Comparison of ENCODE assay signal across 11 cellular contexts in the genomic region with DNA sequence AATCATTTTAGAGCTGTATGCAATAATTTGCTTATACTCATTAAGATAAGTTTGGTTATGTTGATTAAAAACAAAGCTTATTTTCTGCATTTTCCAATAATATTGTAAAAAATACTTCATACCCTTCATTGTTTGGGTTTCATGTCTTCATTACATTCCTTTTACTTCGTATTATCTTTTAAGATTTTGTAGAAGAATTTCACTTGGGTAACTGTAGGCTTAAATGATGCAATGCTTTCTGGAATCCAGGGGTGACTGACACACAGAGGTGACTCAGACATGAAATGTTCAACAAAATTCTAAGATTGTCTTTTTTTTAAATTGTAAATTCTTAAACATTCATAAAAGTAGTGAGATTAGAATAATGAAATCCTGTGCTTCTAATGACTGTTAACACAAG. TPM values are rescaled to one million over a fixed set of nuclear protein-coding genes. Genes with fewer than 3 reads are reported as not detected.
A peak's percentile ranks its signal among the peaks of the same experiment; 100 is the strongest.
DNase-seq lines count a peak whose midpoint lies in the region; FAIRE-seq and TF ChIP-seq lines count a peak whose summit lies in the region.
"Had no signal": no experiment of that assay in that cellular context is flagged by ENCODE, and none has a peak within 500 bp of the region (broad histone marks: within the 10 kb centered on the region; RNA-seq: fewer than 3 reads in every experiment).

No MANE protein-coding gene starts in this region.

- WGBS in SK-N-SH (ENCODE audit: low lambda C conversion rate), result 9% methylated on average over 1 of the region's 1 CpG

- peaks cover 96% of the 10 kb centered on the region for H3K4me1 Mint-ChIP-seq in HFFc6 (ENCODE audit: low read depth)
- H3K4me1 Mint-ChIP-seq: activated T-helper 17 cell treated with anti-CD3 and anti-CD28 coated beads, Interleukin-2, amount 50 U/mL, for 72 hours had no signal

- peaks cover 76% of the 10 kb centered on the region for H3K36me3 Mint-ChIP-seq in HFFc6 (ENCODE audit: low read depth)

- H3K9me3 Mint-ChIP-seq in HFFc6, result peaks cover 17% of the 10 kb centered on the region

- H3K4me3 Mint-ChIP-seq in HFFc6, result peak overlapping the region; percentile 75
- H3K4me3 Mint-ChIP-seq: activated T-helper 17 cell treated with anti-CD3 and anti-CD28 coated beads, Interleukin-2, amount 50 U/mL, for 72 hours; dendritic cell treated with granulocyte-macrophage colony-stimulating factor and Interleukin-4, amounts not matched to agents 40 ng/mL and 50 ng/mL, for 4 days had no signal

- peak overlapping the region; percentile 24 to 69; a peak in 3 of 4 replicates for H3K27ac ChIP-seq in SK-N-SH (ENCODE audit: low read depth in 2 of 2, low read length in 1 of 2)

- peaks cover 56% of the 10 kb centered on the region for H3K27me3 Mint-ChIP-seq in HFFc6 (ENCODE audit: insufficient read depth)

- TF ChIP-seq POLR2A in GM12892 (IDR thresholded peaks at IDR 0.05; ENCODE audit: low read depth, low read length), result no peak

- POLR2A ChIA-PET in SK-N-SH (lab: Yijun Ruan, JAX), result no interaction called here

- FAIRE-seq in GM12892 (lab: Jason Lieb, UNC), result no peak

- H3K9me3 ChIP-seq in SK-N-SH, result no peaks in the 10 kb centered on the region

- no peak for TF ChIP-seq RAD21 in SK-N-SH (IDR thresholded peaks at IDR 0.05; ENCODE audit: low read length)

- peak overlapping the region; percentile 49 for H3K4me2 ChIP-seq in SK-N-SH

- DNase-seq in HFFc6 (peak; percentile 67), SK-N-SH (no peak), fibroblast of the conjunctiva (ENCODE audit: low read depth) (peak; percentile 53), smooth muscle cell of the brain vasculature (ENCODE audit: low read depth, low spot score) (peak; percentile 26), GM12892 (ENCODE audit: insufficient read length) (no peak), NOMO-1 treated with dmso at 0.1 percent for 144 hours (lab: John Stamatoyannopoulos, UW; ENCODE audit: unreplicated experiment) (no peak), superior temporal gyrus (ENCODE audit: extremely low spot score) (no peak), H7 (no peak)
- DNase-seq: posterior cingulate gyrus had no signal

- no peaks in the 10 kb centered on the region for H3K27me3 ChIP-seq in SK-N-SH (ENCODE audit: insufficient read depth)
- no peaks in the 10 kb centered on the region for H3K27me3 ChIP-seq in H7 (ENCODE audit: control insufficient read depth, insufficient read depth, low read length)

- H3K27ac Mint-ChIP-seq in HFFc6, result peak overlapping the region; percentile 64
- H3K27ac Mint-ChIP-seq: activated T-helper 17 cell treated with anti-CD3 and anti-CD28 coated beads, Interleukin-2, amount 50 U/mL, for 72 hours; dendritic cell treated with granulocyte-macrophage colony-stimulating factor and Interleukin-4, amounts not matched to agents 40 ng/mL and 50 ng/mL, for 4 days had no signal

- peaks cover 94% of the 10 kb centered on the region for H3K79me2 ChIP-seq in SK-N-SH (ENCODE audit: insufficient read depth)

- peaks cover 0 to 28% of the 10 kb centered on the region in 2 experiments; a peak in 2 of 4 replicates for H3K4me1 ChIP-seq in SK-N-SH (ENCODE audit: control insufficient read depth in 1 of 2, insufficient read depth in 2 of 2, low read depth in 1 of 2, low read length in 1 of 2)

- peaks cover 35% of the 10 kb centered on the region for H3F3A ChIP-seq in SK-N-SH (replicated peaks; ENCODE audit: insufficient read depth)

- no peak overlapping the region for H2AFZ ChIP-seq in SK-N-SH (ENCODE audit: low read depth)

- TF ChIP-seq CTCF in HFFc6 (IDR thresholded peaks at IDR 0.05) (no peak), SK-N-SH (IDR thresholded peaks at IDR 0.05) (no peak)

- TF ChIP-seq EP300 in SK-N-SH (IDR thresholded peaks at IDR 0.05; ENCODE audit: borderline replicate concordance in 1 of 2, low read depth in 1 of 2, low read length in 1 of 2), result no peak; a peak in 1 of 4 replicates

- CTCF ChIA-PET in SK-N-SH (lab: Yijun Ruan, JAX), result interaction anchor here (1.9 kb wide), 1 partner anchor 116 kb away, joined by 6 read pairs; no protein-coding TSS in a partner anchor

- H3K4me3 ChIP-seq in SK-N-SH (ENCODE audit: low read depth in 2 of 2, low read length in 1 of 2) (0 out of 4 replicates have a peak overlapping the region, but pooled peaks of 1 of the 2 experiments have one; percentile 6), H7 (ENCODE audit: insufficient read depth, low read depth, low read length) (no peak overlapping the region)

- peaks cover 26% of the 10 kb centered on the region in 2 experiments for H3K36me3 ChIP-seq in SK-N-SH (replicated peaks in 1 of 2; ENCODE audit: control insufficient read depth in 1 of 2, insufficient read depth in 2 of 2, low read length in 1 of 2)
- peaks cover 19% of the 10 kb centered on the region for H3K36me3 ChIP-seq in H7 (replicated peaks; ENCODE audit: control insufficient read depth, insufficient read depth, low read length)

- H4K20me1 ChIP-seq in SK-N-SH (ENCODE audit: insufficient read depth), result peaks cover 16% of the 10 kb centered on the region

- no peak overlapping the region for H3K9ac ChIP-seq in SK-N-SH

- H3K9me2 ChIP-seq in SK-N-SH, result no peaks in the 10 kb centered on the region

TF ChIP-seq in SK-N-SH, 30 proteins besides CTCF, POLR2A, EP300 and RAD21:
- TF ChIP-seq JUND (IDR thresholded peaks at IDR 0.05), result peak; percentile 69
- TF ChIP-seq, protein P1, sequence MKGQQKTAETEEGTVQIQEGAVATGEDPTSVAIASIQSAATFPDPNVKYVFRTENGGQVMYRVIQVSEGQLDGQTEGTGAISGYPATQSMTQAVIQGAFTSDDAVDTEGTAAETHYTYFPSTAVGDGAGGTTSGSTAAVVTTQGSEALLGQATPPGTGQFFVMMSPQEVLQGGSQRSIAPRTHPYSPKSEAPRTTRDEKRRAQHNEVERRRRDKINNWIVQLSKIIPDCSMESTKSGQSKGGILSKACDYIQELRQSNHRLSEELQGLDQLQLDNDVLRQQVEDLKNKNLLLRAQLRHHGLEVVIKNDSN (IDR thresholded peaks at IDR 0.05; ENCODE audit: borderline replicate concordance, low read depth), result no peak
- peak; percentile 35; the same call in 1 of the 2 replicates for TF ChIP-seq TCF12 (IDR thresholded peaks at IDR 0.05)
- TF ChIP-seq, protein P2, sequence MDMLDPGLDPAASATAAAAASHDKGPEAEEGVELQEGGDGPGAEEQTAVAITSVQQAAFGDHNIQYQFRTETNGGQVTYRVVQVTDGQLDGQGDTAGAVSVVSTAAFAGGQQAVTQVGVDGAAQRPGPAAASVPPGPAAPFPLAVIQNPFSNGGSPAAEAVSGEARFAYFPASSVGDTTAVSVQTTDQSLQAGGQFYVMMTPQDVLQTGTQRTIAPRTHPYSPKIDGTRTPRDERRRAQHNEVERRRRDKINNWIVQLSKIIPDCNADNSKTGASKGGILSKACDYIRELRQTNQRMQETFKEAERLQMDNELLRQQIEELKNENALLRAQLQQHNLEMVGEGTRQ (IDR thresholded peaks at IDR 0.05; ENCODE audit: borderline replicate concordance, low read depth, low read length), result no peak
- TF ChIP-seq, protein P3, sequence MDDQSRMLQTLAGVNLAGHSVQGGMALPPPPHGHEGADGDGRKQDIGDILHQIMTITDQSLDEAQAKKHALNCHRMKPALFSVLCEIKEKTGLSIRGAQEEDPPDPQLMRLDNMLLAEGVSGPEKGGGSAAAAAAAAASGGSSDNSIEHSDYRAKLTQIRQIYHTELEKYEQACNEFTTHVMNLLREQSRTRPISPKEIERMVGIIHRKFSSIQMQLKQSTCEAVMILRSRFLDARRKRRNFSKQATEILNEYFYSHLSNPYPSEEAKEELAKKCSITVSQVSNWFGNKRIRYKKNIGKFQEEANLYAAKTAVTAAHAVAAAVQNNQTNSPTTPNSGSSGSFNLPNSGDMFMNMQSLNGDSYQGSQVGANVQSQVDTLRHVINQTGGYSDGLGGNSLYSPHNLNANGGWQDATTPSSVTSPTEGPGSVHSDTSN (IDR thresholded peaks at IDR 0.05), result peak; percentile 86
- TF ChIP-seq FOSL2 (IDR thresholded peaks at IDR 0.05; ENCODE audit: borderline replicate concordance, low read depth), result peak; percentile 85
- no peak for TF ChIP-seq CHD2 (IDR thresholded peaks at IDR 0.05; ENCODE audit: low read length, partially characterized antibody)
- TF ChIP-seq TEAD4 (IDR thresholded peaks at IDR 0.05; ENCODE audit: borderline replicate concordance, insufficient read depth), result peak; percentile 72; the same call in 1 of the 2 replicates
TF ChIP-seq in SK-N-SH: peak in this region for 5.

RNA-seq across cellular contexts. Expression of a gene that starts 47.6 kb away (rescaled TPM):
- 100 to 1,000 TPM; 370 to 442 (median 389) TPM for total RNA-seq in HFFc6 (2021; fragmentation: NEBNext Ultra II Directional; extraction: Animal tissue kit (Norgen Biotek cat#: 25700))
- 11.1 and 17.0 TPM in 2 replicates for polyA plus RNA-seq in SK-N-SH (2012; rRNA removed)
- polyA plus RNA-seq in SK-N-SH (2012; cell fraction: cytosol; rRNA removed), result 18.6 and 22.5 TPM in 2 replicates
- 6.7 and 18.4 TPM in 2 replicates for polyA plus RNA-seq in SK-N-SH (2012; cell fraction: nucleus; rRNA removed)
- polyA plus RNA-seq in GM12892 (2012; ENCODE audit: missing spikeins), result 1.1 TPM
- total RNA-seq in H7 (2014; rRNA removed; shearing (Covaris generic)), result 20.0 and 29.8 TPM in 2 replicates

RNA-seq across cellular contexts. Expression of a gene that starts 48.2 kb away (rescaled TPM):
- 1 to 10 TPM; 1.9 to 4.4 (median 3.5) TPM for total RNA-seq in HFFc6 (2021; fragmentation: NEBNext Ultra II Directional; extraction: Animal tissue kit (Norgen Biotek cat#: 25700))
- 10.1 and 10.5 TPM in 2 replicates for polyA plus RNA-seq in SK-N-SH (2012; rRNA removed)
- polyA plus RNA-seq in SK-N-SH (2012; cell fraction: cytosol; rRNA removed), result 9.1 and 9.6 TPM in 2 replicates
- 10.1 and 10.4 TPM in 2 replicates for polyA plus RNA-seq in SK-N-SH (2012; cell fraction: nucleus; rRNA removed)
- polyA plus RNA-seq in GM12892 (2012; ENCODE audit: missing spikeins), result 8.0 TPM
- 9.9 and 12.3 TPM in 2 replicates for total RNA-seq in H7 (2014; rRNA removed; shearing (Covaris generic))

Comparison
In these comparisons a context has a peak if more than half of its experiments do, and no peak if none do; other contexts are left out.
1. DNase-seq: peak in HFFc6 (single experiment), fibroblast of the conjunctiva (single experiment) and smooth muscle cell of the brain vasculature (single experiment); none in SK-N-SH (single experiment), GM12892 (single experiment), NOMO-1 treated with dmso at 0.1 percent for 144 hours (single experiment), superior temporal gyrus (single experiment) and H7 (single experiment).
2. RNA of a gene that starts 47.6 kb away (total RNA-seq): 370 to 442 TPM in HFFc6; 20.0 to 29.8 TPM in H7; every median in the first group is over 10 times any median in the second.